ENCODE assay signal across 18 cellular contexts in genomic region chr10:102463983-102464382, GRCh38. TPM values are rescaled to one million over a fixed set of nuclear protein-coding genes. Genes with fewer than 3 reads are reported as not detected.
"Had no signal": no experiment of that assay in that cellular context is flagged by ENCODE, and none has a peak within 500 bp of the region (broad histone marks: within the 10 kb centered on the region; RNA-seq: fewer than 3 reads in every experiment).

No MANE protein-coding gene starts in this region.

- H3K27me3 Mint-ChIP-seq: stimulated activated naive CD8-positive, alpha-beta T cell treated with anti-CD3 and anti-CD28 coated beads, Interleukin-15, amount 100 ng/mL, for 72 hours had no signal

- H3K4me1 ChIP-seq: breast epithelium had no signal

- H3K36me3 Mint-ChIP-seq: naive B cell had no signal

- H3K4me3 ChIP-seq: breast epithelium, mucosa of descending colon, psoas muscle had no signal

- H3K36me3 ChIP-seq: breast epithelium had no signal

- H3K9me3 Mint-ChIP-seq: naive B cell; neural crest cell; stimulated activated naive CD8-positive, alpha-beta T cell treated with anti-CD3 and anti-CD28 coated beads, Interleukin-15, amount 100 ng/mL, for 72 hours had no signal

- ATAC-seq: activated CD4-positive, CD25-positive, alpha-beta regulatory T cell treated with anti-CD3 and anti-CD28 coated beads, Interleukin-2, amount 50 U/mL, for 24 hours; left ventricle myocardium superior; mucosa of descending colon; psoas muscle; stimulated activated naive CD8-positive, alpha-beta T cell treated with anti-CD3 and anti-CD28 coated beads, Interleukin-15, amount 100 ng/mL, for 72 hours had no signal

- H3K27ac Mint-ChIP-seq: stimulated activated naive CD8-positive, alpha-beta T cell treated with anti-CD3 and anti-CD28 coated beads, Interleukin-15, amount 100 ng/mL, for 72 hours had no signal

- DNase-seq: activated CD4-positive, alpha-beta T cell treated with anti-CD3 and anti-CD28 coated beads, Interleukin-2, amount 50 U/mL, for 1 hour; activated CD8-positive, alpha-beta memory T cell treated with anti-CD3 and anti-CD28 coated beads, Interleukin-2, amount 50 U/mL, for 48 hours; activated effector memory CD4-positive, alpha-beta T cell treated with anti-CD3 and anti-CD28 coated beads, Interleukin-2, amount 50 U/mL, for 16 hours; activated naive CD4-positive, alpha-beta T cell treated with anti-CD3 and anti-CD28 coated beads, Interleukin-2, amount 50 U/mL, for 16 hours; activated T-cell treated with anti-CD3 and anti-CD28 coated beads, Interleukin-2, amount 50 U/mL, for 48 hours; cerebellar nuclear complex; cortex of kidney; kidney glomerular epithelial cell; left ventricle myocardium superior; mucosa of descending colon; naive B cell; psoas muscle; right cardiac atrium; stimulated activated naive CD8-positive, alpha-beta T cell treated with anti-CD3 and anti-CD28 coated beads, Interleukin-15, amount 100 ng/mL, for 72 hours had no signal

- H3K9me3 ChIP-seq: breast epithelium, mucosa of descending colon, psoas muscle had no signal

- H3K27ac ChIP-seq: breast epithelium, psoas muscle had no signal

- H3K27me3 ChIP-seq: breast epithelium had no signal

RNA-seq across cellular contexts. Expression of gene C10orf95, which starts 12.6 kb away (rescaled TPM):
- total RNA-seq: left ventricle myocardium superior, osteoblast, psoas muscle, right cardiac atrium had no signal
